In the genomic region with DNA sequence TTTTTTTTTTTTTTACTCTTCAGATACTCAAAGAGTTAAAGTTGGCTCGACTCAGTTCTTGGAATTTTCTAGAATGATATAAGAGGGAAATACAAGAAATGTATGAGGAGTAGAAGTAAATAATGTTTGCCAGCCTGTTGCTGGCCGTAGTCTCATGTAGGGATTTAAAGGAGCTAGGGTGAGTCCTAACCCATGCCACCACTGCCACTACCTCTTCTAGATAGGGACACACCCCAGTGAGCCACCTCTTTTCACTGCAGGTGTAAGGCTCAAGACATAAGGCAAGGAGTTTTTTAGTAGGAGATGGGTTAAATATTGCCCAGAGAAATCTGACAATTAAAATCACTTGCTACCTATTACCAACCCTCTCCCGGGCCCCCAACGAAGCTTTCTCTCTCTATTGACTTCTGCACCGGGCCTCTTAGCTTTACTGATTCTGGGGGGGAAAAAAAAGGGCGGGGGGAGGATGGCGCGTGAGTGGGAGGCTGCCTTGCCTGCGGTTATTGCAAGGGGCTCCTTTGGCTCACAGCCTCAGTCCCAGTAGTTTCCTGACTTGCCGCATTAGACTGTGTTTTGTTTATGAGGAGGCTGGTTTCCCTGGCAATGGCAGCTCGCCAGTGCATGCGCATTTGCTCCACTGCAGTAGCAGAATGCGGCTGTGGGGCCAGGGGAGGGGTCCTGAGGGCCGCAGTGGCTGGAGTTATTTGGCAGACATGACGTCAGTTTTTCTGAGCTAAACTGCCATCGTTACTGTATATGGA, we compare ENCODE assay signal across 8 cellular contexts. TPM values are rescaled to one million over a fixed set of nuclear protein-coding genes. Genes with fewer than 3 reads are reported as not detected.
DNase-seq lines count a peak whose midpoint lies in the region; ATAC-seq and TF ChIP-seq lines count a peak whose summit lies in the region.

No MANE protein-coding gene starts in this region.

- no peak overlapping the region for H3K27ac ChIP-seq in ascending aorta

- H3K9me3 ChIP-seq in ascending aorta: no peaks in the 10 kb centered on the region

- TF ChIP-seq CTCF in NB4 (IDR thresholded peaks at IDR 0.05; ENCODE audit: low read depth, low read length): no peak
- TF ChIP-seq CTCF in ascending aorta (IDR thresholded peaks at IDR 0.05): no peak

- no peaks in the 10 kb centered on the region for H3K4me1 ChIP-seq in ascending aorta

- H3K27me3 ChIP-seq in ascending aorta: no peaks in the 10 kb centered on the region

- TF ChIP-seq POLR2A in NB4 (IDR thresholded peaks at IDR 0.05; ENCODE audit: extremely low read depth, insufficient read length): no peak

- intact Hi-C loops in ascending aorta (cut with DNase I): no loop called here

- DNase-seq in NB4 (ENCODE audit: low read depth) (peak; percentile 53), ascending aorta (ENCODE audit: low spot score in 2 of 2) (peak in 1 of 2 donors; percentile 67), iPS-NIHi7 (ENCODE audit: extremely low spot score) (peak; percentile 79), smooth muscle cell of the brain vasculature (ENCODE audit: low read depth, low spot score) (peak; percentile 23), NOMO-1 treated with DMSO at 0.1 percent for 48 hours (lab: John Stamatoyannopoulos, UW; ENCODE audit: unreplicated experiment) (no peak), LoVo (ENCODE audit: low spot score) (no peak)

- no peak overlapping the region for H3K4me3 ChIP-seq in NB4 (ENCODE audit: low read depth, low read length)
- H3K4me3 ChIP-seq in ascending aorta: peak overlapping the region; percentile 27 to 55

- H3K36me3 ChIP-seq in ascending aorta: no peaks in the 10 kb centered on the region

- peak; percentile 12 for ATAC-seq in GM21529 (IDR thresholded peaks at IDR 0.05; ENCODE audit: unreplicated experiment)
- no peak for ATAC-seq in HG03342 (IDR thresholded peaks at IDR 0.05; ENCODE audit: unreplicated experiment)

RNA-seq across cellular contexts. Expression of gene LINC00632, which starts 3.0 kb away (rescaled TPM):
- total RNA-seq in ascending aorta: 93.2 TPM

Comparison
In these comparisons a context has a peak if more than half of its experiments do, and no peak if none do; other contexts are left out.
1. DNase-seq: peak in NB4 (single experiment), iPS-NIHi7 (single experiment) and smooth muscle cell of the brain vasculature (single experiment); none in NOMO-1 treated with DMSO at 0.1 percent for 48 hours (single experiment) and LoVo (single experiment).